In the genomic region with DNA sequence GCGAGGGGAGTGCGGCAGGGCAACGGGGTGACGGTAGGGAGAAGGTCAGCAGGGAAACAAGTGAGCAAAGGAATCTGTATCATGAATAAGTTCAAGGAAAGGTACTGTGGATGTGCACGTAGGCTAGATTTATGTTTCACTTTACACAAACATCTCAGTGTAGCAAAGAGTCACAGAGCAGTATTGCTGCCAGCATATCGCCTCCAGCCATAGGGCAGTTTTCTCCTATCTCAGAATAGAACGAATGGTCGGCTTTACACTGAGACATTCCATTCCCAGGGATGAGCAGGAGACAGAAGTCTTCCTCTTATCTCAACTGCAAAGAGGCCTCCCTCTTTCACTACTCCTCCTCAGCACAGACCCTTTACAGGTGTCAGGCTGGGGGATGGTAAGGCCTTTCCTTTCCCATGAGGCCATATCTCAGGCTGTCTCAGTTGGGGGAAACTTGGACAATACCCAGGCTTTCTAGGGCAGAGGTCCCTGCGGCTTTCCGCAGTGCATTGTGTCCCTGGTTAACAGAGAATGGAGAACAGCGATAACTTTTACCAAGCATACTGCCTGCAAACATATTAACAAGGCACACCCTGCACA, we compare ENCODE assay signal across 6 cellular contexts. TPM values are rescaled to one million over a fixed set of nuclear protein-coding genes. Genes with fewer than 3 reads are reported as not detected.
DNase-seq lines count a peak whose midpoint lies in the region; ATAC-seq, FAIRE-seq and TF ChIP-seq lines count a peak whose summit lies in the region.
"Not testable (repeated sequence)": the region's sequence is repeated elsewhere in the genome, so short reads cannot be mapped to it uniquely, and the experiment has no call there.

No MANE protein-coding gene starts in this region.

- TF ChIP-seq POLR2A in HepG2 (IDR thresholded peaks at IDR 0.05; ENCODE audit: insufficient read depth in 1 of 2, low read depth in 2 of 2, low read length in 2 of 2) = not testable (repeated sequence)

- not testable (repeated sequence) for H3K9ac ChIP-seq in H9 (ENCODE audit: extremely low read depth, insufficient read length, low read length); endodermal cell (ENCODE audit: extremely low read depth, low read length, poor library complexity, severe bottlenecking); HepG2 (ENCODE audit: insufficient read depth, low read depth, low read length)

- TF ChIP-seq EP300 in HepG2 (IDR thresholded peaks at IDR 0.05; ENCODE audit: low read depth in 2 of 2, low read length in 2 of 2); HepG2 (CRISPR knock-in tag; IDR thresholded peaks at IDR 0.05; ENCODE audit: borderline replicate concordance): not testable (repeated sequence)

- H2AFZ ChIP-seq in H9 (ENCODE audit: low read length); HepG2 (ENCODE audit: low read length): not testable (repeated sequence)

- not testable (repeated sequence) for H4K91ac ChIP-seq in H9 (ENCODE audit: insufficient read length, low read depth, low read length)

- H3K27me3 ChIP-seq in Caco-2 (replicated peaks; ENCODE audit: control insufficient read depth, insufficient read depth, low read length); H9 (ENCODE audit: insufficient read depth, low read length); endodermal cell (ENCODE audit: control insufficient read depth, insufficient read depth, low read length, poor library complexity, severe bottlenecking); HepG2 (ENCODE audit: control insufficient read depth in 1 of 2, insufficient read depth in 2 of 2, low read length in 2 of 2): not testable (repeated sequence)

- not testable (repeated sequence) for H2BK12ac ChIP-seq in H9 (ENCODE audit: insufficient read length, low read depth, low read length)

- CTCF ChIA-PET in Caco-2 (lab: Charles Lee); HepG2 (lab: Yijun Ruan, JAX; ENCODE audit: low intra/inter-chr PET ratio, low total read pairs): not testable (repeated sequence)

- not testable (repeated sequence) for H3K4ac ChIP-seq in H9 (ENCODE audit: low read depth, low read length)

- H3K9me3 Mint-ChIP-seq in Caco-2 (ENCODE audit: unreplicated experiment) = peaks cover 73% of the 10 kb centered on the region
- H3K9me3 Mint-ChIP-seq in H9 = peaks cover 41% of the 10 kb centered on the region in 2 experiments
- peaks cover 58% of the 10 kb centered on the region for H3K9me3 Mint-ChIP-seq in endodermal cell
- peaks cover 42% of the 10 kb centered on the region for H3K9me3 Mint-ChIP-seq in progenitor cell of endocrine pancreas (ENCODE audit: low read depth)

- POLR2A ChIA-PET in Caco-2 (lab: Charles Lee); HepG2 (lab: Yijun Ruan, JAX): not testable (repeated sequence)

- not testable (repeated sequence) for H2AK5ac ChIP-seq in H9 (ENCODE audit: insufficient read length, low read length)

- not testable (repeated sequence) for H3K27ac Mint-ChIP-seq in Caco-2 (ENCODE audit: unreplicated experiment)
- peak overlapping the region; percentile 19 to 71 (median 25); a peak in 4 of 7 replicates for H3K27ac Mint-ChIP-seq in H9
- H3K27ac Mint-ChIP-seq in endodermal cell = peak overlapping the region; percentile 93
- peak overlapping the region; percentile 97 for H3K27ac Mint-ChIP-seq in progenitor cell of endocrine pancreas

- H4K5ac ChIP-seq in H9 (ENCODE audit: insufficient read length, low read depth, low read length) = not testable (repeated sequence)

- not testable (repeated sequence) for H3T11ph ChIP-seq in H9 (ENCODE audit: low read length)

- H3K79me1 ChIP-seq in H9 (ENCODE audit: insufficient read depth, low read depth, low read length, poor library complexity, severe bottlenecking) = not testable (repeated sequence)

- H3K27ac ChIP-seq in H9 (ENCODE audit: insufficient read length, low read depth, low read length); HepG2 (ENCODE audit: extremely low read length, insufficient read depth, low read length): not testable (repeated sequence)
- peak overlapping the region; percentile 34 for H3K27ac ChIP-seq in endodermal cell (ENCODE audit: low read depth, low read length)

- in situ Hi-C loops in HepG2 (cut with HindIII; ENCODE audit: extremely low pct_ligation_motif_present, low pct_unique_long_range_greater_than_20kb) = not testable (repeated sequence)

- H3K36me3 Mint-ChIP-seq in Caco-2 (ENCODE audit: insufficient read depth, unreplicated experiment) (peaks cover 55% of the 10 kb centered on the region), H9 (ENCODE audit: insufficient read depth in 1 of 3, low read depth in 3 of 3) (peaks cover 37 to 40% (median 38%) of the 10 kb centered on the region in 3 experiments), endodermal cell (ENCODE audit: low read depth) (peaks cover 43% of the 10 kb centered on the region), progenitor cell of endocrine pancreas (ENCODE audit: insufficient read depth) (peaks cover 54% of the 10 kb centered on the region)

- not testable (repeated sequence) for H3K18ac ChIP-seq in H9 (ENCODE audit: insufficient read length, low read depth, low read length)

- H3K9me3 ChIP-seq in Caco-2 (peaks cover 47% of the 10 kb centered on the region), H9 (ENCODE audit: control insufficient read depth, low read depth, low read length) (peaks cover 23% of the 10 kb centered on the region), endodermal cell (ENCODE audit: control insufficient read depth, low read length) (peaks cover 52% of the 10 kb centered on the region), HepG2 (ENCODE audit: low read length) (peaks cover 32% of the 10 kb centered on the region)

- H3K4me1 Mint-ChIP-seq in Caco-2 (ENCODE audit: low read depth, unreplicated experiment) = peaks cover 11% of the 10 kb centered on the region
- peaks cover 31 to 32% of the 10 kb centered on the region in 2 experiments for H3K4me1 Mint-ChIP-seq in H9
- peaks cover 20% of the 10 kb centered on the region for H3K4me1 Mint-ChIP-seq in endodermal cell
- H3K4me1 Mint-ChIP-seq in progenitor cell of endocrine pancreas (ENCODE audit: low read depth) = peaks cover 35% of the 10 kb centered on the region

- H3K4me2 ChIP-seq in H9 (ENCODE audit: insufficient read depth, insufficient read length, low read length) = not testable (repeated sequence)
- H3K4me2 ChIP-seq in HepG2 (ENCODE audit: low read depth, low read length) = 0 out of 2 replicates have a peak overlapping the region, but pooled peaks have one; percentile 6

- not testable (repeated sequence) for BruUV-seq in Caco-2 (replicated peaks; lab: Mats Ljungman, UMichigan); HepG2 (replicated peaks; lab: Mats Ljungman, UMichigan)

- not testable (repeated sequence) for H3K4me3 ChIP-seq in Caco-2 (ENCODE audit: low read depth, low read length); HepG2 (replicated peaks in 1 of 3; ENCODE audit: insufficient read depth in 1 of 3, low read depth in 2 of 3, low read length in 3 of 3)
- peak overlapping the region; percentile 47 for H3K4me3 ChIP-seq in endodermal cell (ENCODE audit: low read length)

- not testable (repeated sequence) for FAIRE-seq in HepG2 (lab: Jason Lieb, UNC)

- DNase-seq in Caco-2 = peak in 1 of 2 experiments; percentile 53
- DNase-seq in H9; HepG2 (ENCODE audit: low spot score); progenitor cell of endocrine pancreas (ENCODE audit: low spot score, unreplicated experiment): not testable (repeated sequence)
- peak; percentile 53 for DNase-seq in endodermal cell
- peak; percentile 49 for DNase-seq in mucosa of gallbladder (ENCODE audit: low spot score)

- H3K79me2 ChIP-seq in H9 (ENCODE audit: insufficient read depth, low read length); HepG2 (ENCODE audit: insufficient read depth, low read length): not testable (repeated sequence)

- not testable (repeated sequence) for H3K27me3 Mint-ChIP-seq in Caco-2 (ENCODE audit: insufficient read depth, unreplicated experiment); H9 (ENCODE audit: low read depth); endodermal cell (ENCODE audit: insufficient read depth); progenitor cell of endocrine pancreas

- H3K14ac ChIP-seq in H9 (ENCODE audit: insufficient read depth, low read length) = not testable (repeated sequence)

- H4K20me1 ChIP-seq in H9 (ENCODE audit: control insufficient read depth, insufficient read depth, insufficient read length); HepG2 (ENCODE audit: insufficient read depth, low read length): not testable (repeated sequence)

- H2BK120ac ChIP-seq in H9 (ENCODE audit: low read depth, low read length, poor library complexity, severe bottlenecking) = not testable (repeated sequence)

- H3K23me2 ChIP-seq in H9 (ENCODE audit: insufficient read length, low read depth, low read length, poor library complexity, severe bottlenecking) = not testable (repeated sequence)

- peak overlapping the region; percentile 20 for H3K4me3 Mint-ChIP-seq in Caco-2 (ENCODE audit: unreplicated experiment)
- not testable (repeated sequence) for H3K4me3 Mint-ChIP-seq in H9
- H3K4me3 Mint-ChIP-seq in endodermal cell = peak overlapping the region; percentile 4
- H3K4me3 Mint-ChIP-seq in progenitor cell of endocrine pancreas (ENCODE audit: low read depth) = peak overlapping the region; percentile 66

- H3K4me1 ChIP-seq in Caco-2; H9 (ENCODE audit: insufficient read depth, low read length); endodermal cell (ENCODE audit: control insufficient read depth, insufficient read depth, low read length): not testable (repeated sequence)
- H3K4me1 ChIP-seq in HepG2 (ENCODE audit: insufficient read depth, low read length) = peaks cover 34% of the 10 kb centered on the region

- H3K36me3 ChIP-seq in Caco-2 (ENCODE audit: control insufficient read depth, insufficient read depth, low read length); HepG2 (replicated peaks in 1 of 2; ENCODE audit: control insufficient read depth in 1 of 2, insufficient read depth in 2 of 2, low read length in 2 of 2): not testable (repeated sequence)
- peaks cover 37% of the 10 kb centered on the region for H3K36me3 ChIP-seq in endodermal cell (ENCODE audit: control insufficient read depth, insufficient read depth, low read length)

- H3K56ac ChIP-seq in H9 (ENCODE audit: insufficient read length, low read depth, low read length) = not testable (repeated sequence)

- not testable (repeated sequence) for ATAC-seq in HepG2

- not testable (repeated sequence) for TF ChIP-seq RAD21 in HepG2 (CRISPR knock-in tag; IDR thresholded peaks at IDR 0.05)

- WGBS in H9 (ENCODE audit: extremely low coverage, insufficient read length, low lambda C conversion rate) = no CpG with 5 or more reads among the region's 11 CpGs
- 76 to 92% methylated on average over 5 to 10 of the region's 11 CpGs for WGBS in endodermal cell (ENCODE audit: insufficient coverage in 1 of 2, insufficient read length in 1 of 2), 2 experiments
- WGBS in HepG2 (ENCODE audit: low lambda C conversion rate) = 62% methylated on average over 9 of the region's 11 CpGs

- H3K23ac ChIP-seq in H9 (ENCODE audit: insufficient read length, low read depth, low read length) = not testable (repeated sequence)

- H2BK15ac ChIP-seq in H9 (ENCODE audit: low read depth, low read length) = not testable (repeated sequence)

- not testable (repeated sequence) for H2BK5ac ChIP-seq in H9 (ENCODE audit: insufficient read length, low read length)

- intact Hi-C loops in Caco-2 (cut with micrococcal nuclease; ENCODE audit: unreplicated experiment); HepG2 (cut with micrococcal nuclease; ENCODE audit: unreplicated experiment): not testable (repeated sequence)

- H2BK20ac ChIP-seq in H9 (ENCODE audit: low read depth, low read length, poor library complexity, severe bottlenecking) = not testable (repeated sequence)

- not testable (repeated sequence) for TF ChIP-seq CTCF in Caco-2 (IDR thresholded peaks at IDR 0.05; ENCODE audit: insufficient read depth in 1 of 2, low read depth in 1 of 2, low read length in 1 of 2, severe bottlenecking in 1 of 2, unreplicated experiment in 1 of 2); H9 (conservative IDR thresholded peaks at IDR 0.05); endodermal cell (conservative IDR thresholded peaks at IDR 0.05); HepG2 (CRISPR knock-in tag; IDR thresholded peaks at IDR 0.05); progenitor cell of endocrine pancreas (IDR thresholded peaks at IDR 0.05; ENCODE audit: unreplicated experiment)

- not testable (repeated sequence) for H4K8ac ChIP-seq in H9 (replicated peaks; ENCODE audit: insufficient read length, low read depth, low read length)

RNA-seq across cellular contexts. Expression of gene ZNF813, which starts 7.3 kb away (rescaled TPM):
- total RNA-seq in Caco-2 (2022) (7.4 and 7.9 TPM in 2 replicates), H9 (2021) (17.3 TPM in 2 replicates), endodermal cell (10 to 100 TPM; 38.7 to 58.5 TPM), HepG2 (2016; rRNA removed; fragmentation: Illumina TruSeq; extraction: Trizol) (8.9 and 14.9 TPM in 2 replicates), mucosa of gallbladder (13.2 TPM), progenitor cell of endocrine pancreas (16.0 and 16.6 TPM in 2 replicates)
- polyA plus RNA-seq in endodermal cell (2013, experiment 1 of 2) = 15.1 TPM
- polyA plus RNA-seq in endodermal cell (2013, experiment 2 of 2) = 13.5 TPM
- total RNA-seq in HepG2 (2016; cell fraction: cytosol; rRNA removed; fragmentation: Illumina TruSeq; extraction: Trizol; ENCODE audit: low read depth) = 1.1 and 1.4 TPM in 2 replicates
- total RNA-seq in HepG2 (2016; cell fraction: insoluble cytoplasmic fraction; rRNA removed; fragmentation: Illumina TruSeq; extraction: Trizol) = 8.8 and 14.9 TPM in 2 replicates
- total RNA-seq in HepG2 (2016; cell fraction: membrane; rRNA removed; fragmentation: Illumina TruSeq; extraction: Trizol) = 3.2 and 4.2 TPM in 2 replicates
- total RNA-seq in HepG2 (2016; cell fraction: nucleus; rRNA removed; fragmentation: Illumina TruSeq; extraction: Trizol) = 5.5 and 7.5 TPM in 2 replicates
- polyA plus RNA-seq in HepG2 (2011; rRNA removed) = 2.1 TPM in 2 replicates
- 1.1 and 1.5 TPM in 2 replicates for polyA plus RNA-seq in HepG2 (2011; cell fraction: cytosol; rRNA removed)
- polyA plus RNA-seq in HepG2 (2011; cell fraction: nucleus; rRNA removed) = 1.0 and 1.4 TPM in 2 replicates
- 3.8 and 4.9 TPM in 2 replicates for polyA plus RNA-seq in HepG2 (2012)
- 0.29 and 0.35 TPM in 2 replicates for polyA plus RNA-seq in HepG2 (2016; cell fraction: cytosol; fragmentation: Illumina TruSeq; extraction: Trizol; ENCODE audit: low read depth)
- 5.3 and 5.6 TPM in 2 replicates for polyA plus RNA-seq in HepG2 (2016; cell fraction: insoluble cytoplasmic fraction; fragmentation: Illumina TruSeq; extraction: Trizol; ENCODE audit: low read depth)
- polyA plus RNA-seq in HepG2 (2016; cell fraction: membrane; fragmentation: Illumina TruSeq; extraction: Trizol; ENCODE audit: low read depth) = 1.1 and 1.2 TPM in 2 replicates
- 4.8 and 5.5 TPM in 2 replicates for polyA plus RNA-seq in HepG2 (2016; cell fraction: nucleus; fragmentation: Illumina TruSeq; extraction: Trizol; ENCODE audit: insufficient read depth, low read depth)
- polyA minus RNA-seq in HepG2 (2011; rRNA and poly(A)+ RNA removed; ENCODE audit: low replicate concordance) = 0.65 and 1.8 TPM in 2 replicates
- 4.2 and 5.5 TPM in 2 replicates for polyA minus RNA-seq in HepG2 (2011; cell fraction: cytosol; rRNA and poly(A)+ RNA removed)
- polyA minus RNA-seq in HepG2 (2011; cell fraction: nucleus; rRNA and poly(A)+ RNA removed) = 8.0 and 8.1 TPM in 2 replicates

RNA-seq across cellular contexts. Expression of gene ZNF761, which starts 28.4 kb away (rescaled TPM):
- total RNA-seq in Caco-2 (2022) = 19.3 and 20.0 TPM in 2 replicates
- 32.7 and 33.8 TPM in 2 replicates for total RNA-seq in H9 (2021)
- 10 to 100 TPM; 52.3 to 63.8 TPM for total RNA-seq in endodermal cell
- polyA plus RNA-seq in endodermal cell (2013, experiment 1 of 2) = 17.2 TPM
- polyA plus RNA-seq in endodermal cell (2013, experiment 2 of 2) = 17.8 TPM
- total RNA-seq in HepG2 (2016; rRNA removed; fragmentation: Illumina TruSeq; extraction: Trizol) = 16.2 and 20.8 TPM in 2 replicates
- 4.3 and 5.4 TPM in 2 replicates for total RNA-seq in HepG2 (2016; cell fraction: cytosol; rRNA removed; fragmentation: Illumina TruSeq; extraction: Trizol; ENCODE audit: low read depth)
- total RNA-seq in HepG2 (2016; cell fraction: insoluble cytoplasmic fraction; rRNA removed; fragmentation: Illumina TruSeq; extraction: Trizol) = 15.5 and 20.2 TPM in 2 replicates
- total RNA-seq in HepG2 (2016; cell fraction: membrane; rRNA removed; fragmentation: Illumina TruSeq; extraction: Trizol) = 8.0 and 9.4 TPM in 2 replicates
- total RNA-seq in HepG2 (2016; cell fraction: nucleus; rRNA removed; fragmentation: Illumina TruSeq; extraction: Trizol) = 12.3 and 15.9 TPM in 2 replicates
- 11.6 and 12.0 TPM in 2 replicates for polyA plus RNA-seq in HepG2 (2011; rRNA removed)
- 7.6 and 10.7 TPM in 2 replicates for polyA plus RNA-seq in HepG2 (2011; cell fraction: cytosol; rRNA removed)
- 11.5 and 13.2 TPM in 2 replicates for polyA plus RNA-seq in HepG2 (2011; cell fraction: nucleus; rRNA removed)
- polyA plus RNA-seq in HepG2 (2012) = 11.2 and 15.1 TPM in 2 replicates
- polyA plus RNA-seq in HepG2 (2016; cell fraction: cytosol; fragmentation: Illumina TruSeq; extraction: Trizol; ENCODE audit: low read depth) = 3.3 and 3.7 TPM in 2 replicates
- polyA plus RNA-seq in HepG2 (2016; cell fraction: insoluble cytoplasmic fraction; fragmentation: Illumina TruSeq; extraction: Trizol; ENCODE audit: low read depth) = 12.8 and 13.8 TPM in 2 replicates
- polyA plus RNA-seq in HepG2 (2016; cell fraction: membrane; fragmentation: Illumina TruSeq; extraction: Trizol; ENCODE audit: low read depth) = 4.2 TPM in 2 replicates
- 29.0 and 29.2 TPM in 2 replicates for polyA plus RNA-seq in HepG2 (2016; cell fraction: nucleus; fragmentation: Illumina TruSeq; extraction: Trizol; ENCODE audit: insufficient read depth, low read depth)
- 2.6 and 3.2 TPM in 2 replicates for polyA minus RNA-seq in HepG2 (2011; rRNA and poly(A)+ RNA removed; ENCODE audit: low replicate concordance)
- polyA minus RNA-seq in HepG2 (2011; cell fraction: cytosol; rRNA and poly(A)+ RNA removed) = 7.1 and 7.8 TPM in 2 replicates
- 20.2 and 28.2 TPM in 2 replicates for polyA minus RNA-seq in HepG2 (2011; cell fraction: nucleus; rRNA and poly(A)+ RNA removed)
- 43.7 TPM for total RNA-seq in mucosa of gallbladder
- total RNA-seq in progenitor cell of endocrine pancreas = 59.3 and 65.9 TPM in 2 replicates
